Comparison of ENCODE assay signal across 1 cellular context in the genomic region with DNA sequence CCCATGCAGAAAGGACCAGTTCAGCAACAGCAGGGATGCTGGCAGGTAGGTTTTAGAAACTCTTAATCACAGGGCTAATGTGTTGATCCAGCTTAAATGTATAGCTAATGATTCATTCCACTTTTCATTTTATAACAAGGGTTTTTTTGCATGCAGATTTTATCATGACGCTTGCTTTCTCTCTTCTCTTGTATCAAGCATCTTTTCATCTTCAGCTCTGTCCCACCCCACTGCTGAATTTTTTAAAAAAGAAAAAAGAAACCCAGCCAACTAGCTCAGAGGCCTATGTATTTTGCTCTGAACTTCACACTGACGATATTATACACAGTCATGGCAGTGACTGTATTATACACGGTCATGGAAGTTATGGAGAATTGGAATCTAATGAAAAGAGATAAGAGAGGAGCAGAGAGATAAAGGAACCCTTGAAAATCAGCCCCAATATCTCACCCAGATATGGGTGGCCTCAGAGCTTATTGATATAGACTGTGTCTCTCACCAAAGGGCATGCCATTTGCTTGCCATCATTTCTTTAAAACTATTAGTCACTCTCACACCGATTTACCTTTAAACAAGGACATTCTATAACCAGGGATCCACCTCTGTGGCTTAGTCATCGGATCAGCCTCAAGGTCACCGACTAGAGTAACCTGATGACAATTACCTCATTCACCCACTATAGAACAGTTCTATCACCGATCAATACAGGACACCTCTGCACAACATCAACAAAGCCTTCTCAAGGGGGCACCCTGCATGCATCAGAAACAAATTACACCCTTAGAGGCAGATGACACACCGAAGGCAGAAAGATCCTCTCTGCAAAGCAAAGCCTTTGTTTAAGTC.
A peak's percentile ranks its signal among the peaks of the same experiment; 100 is the strongest.
TF ChIP-seq lines count a peak whose summit lies in the region.

No MANE protein-coding gene starts in this region.

TF ChIP-seq in HepG2, 621 proteins besides CTCF, POLR2A, EP300 and RAD21 (continued from another document and continues in another):
- TF ChIP-seq, protein P1, sequence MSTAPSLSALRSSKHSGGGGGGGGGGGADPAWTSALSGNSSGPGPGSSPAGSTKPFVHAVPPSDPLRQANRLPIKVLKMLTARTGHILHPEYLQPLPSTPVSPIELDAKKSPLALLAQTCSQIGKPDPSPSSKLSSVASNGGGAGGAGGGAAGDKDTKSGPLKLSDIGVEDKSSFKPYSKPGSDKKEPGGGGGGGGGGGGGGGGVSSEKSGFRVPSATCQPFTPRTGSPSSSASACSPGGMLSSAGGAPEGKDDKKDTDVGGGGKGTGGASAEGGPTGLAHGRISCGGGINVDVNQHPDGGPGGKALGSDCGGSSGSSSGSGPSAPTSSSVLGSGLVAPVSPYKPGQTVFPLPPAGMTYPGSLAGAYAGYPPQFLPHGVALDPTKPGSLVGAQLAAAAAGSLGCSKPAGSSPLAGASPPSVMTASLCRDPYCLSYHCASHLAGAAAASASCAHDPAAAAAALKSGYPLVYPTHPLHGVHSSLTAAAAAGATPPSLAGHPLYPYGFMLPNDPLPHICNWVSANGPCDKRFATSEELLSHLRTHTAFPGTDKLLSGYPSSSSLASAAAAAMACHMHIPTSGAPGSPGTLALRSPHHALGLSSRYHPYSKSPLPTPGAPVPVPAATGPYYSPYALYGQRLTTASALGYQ (CRISPR knock-in tag; IDR thresholded peaks at IDR 0.05) = peak; percentile 84
- TF ChIP-seq, protein P2, sequence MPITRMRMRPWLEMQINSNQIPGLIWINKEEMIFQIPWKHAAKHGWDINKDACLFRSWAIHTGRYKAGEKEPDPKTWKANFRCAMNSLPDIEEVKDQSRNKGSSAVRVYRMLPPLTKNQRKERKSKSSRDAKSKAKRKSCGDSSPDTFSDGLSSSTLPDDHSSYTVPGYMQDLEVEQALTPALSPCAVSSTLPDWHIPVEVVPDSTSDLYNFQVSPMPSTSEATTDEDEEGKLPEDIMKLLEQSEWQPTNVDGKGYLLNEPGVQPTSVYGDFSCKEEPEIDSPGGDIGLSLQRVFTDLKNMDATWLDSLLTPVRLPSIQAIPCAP (CRISPR knock-in tag; IDR thresholded peaks at IDR 0.05; ENCODE audit: low read depth) = no peak
- peak; percentile 83 for TF ChIP-seq FOXK2 (IDR thresholded peaks at IDR 0.05)
- 0 out of 2 replicates have a peak, but pooled peaks have one; percentile 39 for TF ChIP-seq HNF4A (CRISPR knock-in tag; IDR thresholded peaks at IDR 0.05)
- TF ChIP-seq ZNF543 (CRISPR knock-in tag; IDR thresholded peaks at IDR 0.05) = no peak
- no peak for TF ChIP-seq MED8 (CRISPR knock-in tag; IDR thresholded peaks at IDR 0.05; ENCODE audit: insufficient replicate concordance)
- TF ChIP-seq, protein P3, sequence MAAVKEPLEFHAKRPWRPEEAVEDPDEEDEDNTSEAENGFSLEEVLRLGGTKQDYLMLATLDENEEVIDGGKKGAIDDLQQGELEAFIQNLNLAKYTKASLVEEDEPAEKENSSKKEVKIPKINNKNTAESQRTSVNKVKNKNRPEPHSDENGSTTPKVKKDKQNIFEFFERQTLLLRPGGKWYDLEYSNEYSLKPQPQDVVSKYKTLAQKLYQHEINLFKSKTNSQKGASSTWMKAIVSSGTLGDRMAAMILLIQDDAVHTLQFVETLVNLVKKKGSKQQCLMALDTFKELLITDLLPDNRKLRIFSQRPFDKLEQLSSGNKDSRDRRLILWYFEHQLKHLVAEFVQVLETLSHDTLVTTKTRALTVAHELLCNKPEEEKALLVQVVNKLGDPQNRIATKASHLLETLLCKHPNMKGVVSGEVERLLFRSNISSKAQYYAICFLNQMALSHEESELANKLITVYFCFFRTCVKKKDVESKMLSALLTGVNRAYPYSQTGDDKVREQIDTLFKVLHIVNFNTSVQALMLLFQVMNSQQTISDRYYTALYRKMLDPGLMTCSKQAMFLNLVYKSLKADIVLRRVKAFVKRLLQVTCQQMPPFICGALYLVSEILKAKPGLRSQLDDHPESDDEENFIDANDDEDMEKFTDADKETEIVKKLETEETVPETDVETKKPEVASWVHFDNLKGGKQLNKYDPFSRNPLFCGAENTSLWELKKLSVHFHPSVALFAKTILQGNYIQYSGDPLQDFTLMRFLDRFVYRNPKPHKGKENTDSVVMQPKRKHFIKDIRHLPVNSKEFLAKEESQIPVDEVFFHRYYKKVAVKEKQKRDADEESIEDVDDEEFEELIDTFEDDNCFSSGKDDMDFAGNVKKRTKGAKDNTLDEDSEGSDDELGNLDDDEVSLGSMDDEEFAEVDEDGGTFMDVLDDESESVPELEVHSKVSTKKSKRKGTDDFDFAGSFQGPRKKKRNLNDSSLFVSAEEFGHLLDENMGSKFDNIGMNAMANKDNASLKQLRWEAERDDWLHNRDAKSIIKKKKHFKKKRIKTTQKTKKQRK (IDR thresholded peaks at IDR 0.05; ENCODE audit: low read length) = no peak
- peak; percentile 84 for TF ChIP-seq PITX1 (CRISPR knock-in tag; IDR thresholded peaks at IDR 0.05)
- no peak for TF ChIP-seq HOXA9 (CRISPR knock-in tag; IDR thresholded peaks at IDR 0.05; ENCODE audit: borderline replicate concordance)
- no peak for TF ChIP-seq PAX8 (CRISPR knock-in tag; IDR thresholded peaks at IDR 0.05; ENCODE audit: borderline replicate concordance)
- TF ChIP-seq SP5 (CRISPR knock-in tag; IDR thresholded peaks at IDR 0.05; ENCODE audit: borderline replicate concordance, low read depth) = peak; percentile 37; the same call in 1 of the 2 replicates
- TF ChIP-seq MAFF (IDR thresholded peaks at IDR 0.05; ENCODE audit: low read depth, low read length) = no peak; the same call in 1 of the 2 replicates
- TF ChIP-seq RBM22 (optimal IDR thresholded peaks at IDR 0.05; ENCODE audit: low read length) = peak; percentile 99
- peak; percentile 92 for TF ChIP-seq IRF2 (CRISPR knock-in tag; IDR thresholded peaks at IDR 0.05)
- TF ChIP-seq, protein P4, sequence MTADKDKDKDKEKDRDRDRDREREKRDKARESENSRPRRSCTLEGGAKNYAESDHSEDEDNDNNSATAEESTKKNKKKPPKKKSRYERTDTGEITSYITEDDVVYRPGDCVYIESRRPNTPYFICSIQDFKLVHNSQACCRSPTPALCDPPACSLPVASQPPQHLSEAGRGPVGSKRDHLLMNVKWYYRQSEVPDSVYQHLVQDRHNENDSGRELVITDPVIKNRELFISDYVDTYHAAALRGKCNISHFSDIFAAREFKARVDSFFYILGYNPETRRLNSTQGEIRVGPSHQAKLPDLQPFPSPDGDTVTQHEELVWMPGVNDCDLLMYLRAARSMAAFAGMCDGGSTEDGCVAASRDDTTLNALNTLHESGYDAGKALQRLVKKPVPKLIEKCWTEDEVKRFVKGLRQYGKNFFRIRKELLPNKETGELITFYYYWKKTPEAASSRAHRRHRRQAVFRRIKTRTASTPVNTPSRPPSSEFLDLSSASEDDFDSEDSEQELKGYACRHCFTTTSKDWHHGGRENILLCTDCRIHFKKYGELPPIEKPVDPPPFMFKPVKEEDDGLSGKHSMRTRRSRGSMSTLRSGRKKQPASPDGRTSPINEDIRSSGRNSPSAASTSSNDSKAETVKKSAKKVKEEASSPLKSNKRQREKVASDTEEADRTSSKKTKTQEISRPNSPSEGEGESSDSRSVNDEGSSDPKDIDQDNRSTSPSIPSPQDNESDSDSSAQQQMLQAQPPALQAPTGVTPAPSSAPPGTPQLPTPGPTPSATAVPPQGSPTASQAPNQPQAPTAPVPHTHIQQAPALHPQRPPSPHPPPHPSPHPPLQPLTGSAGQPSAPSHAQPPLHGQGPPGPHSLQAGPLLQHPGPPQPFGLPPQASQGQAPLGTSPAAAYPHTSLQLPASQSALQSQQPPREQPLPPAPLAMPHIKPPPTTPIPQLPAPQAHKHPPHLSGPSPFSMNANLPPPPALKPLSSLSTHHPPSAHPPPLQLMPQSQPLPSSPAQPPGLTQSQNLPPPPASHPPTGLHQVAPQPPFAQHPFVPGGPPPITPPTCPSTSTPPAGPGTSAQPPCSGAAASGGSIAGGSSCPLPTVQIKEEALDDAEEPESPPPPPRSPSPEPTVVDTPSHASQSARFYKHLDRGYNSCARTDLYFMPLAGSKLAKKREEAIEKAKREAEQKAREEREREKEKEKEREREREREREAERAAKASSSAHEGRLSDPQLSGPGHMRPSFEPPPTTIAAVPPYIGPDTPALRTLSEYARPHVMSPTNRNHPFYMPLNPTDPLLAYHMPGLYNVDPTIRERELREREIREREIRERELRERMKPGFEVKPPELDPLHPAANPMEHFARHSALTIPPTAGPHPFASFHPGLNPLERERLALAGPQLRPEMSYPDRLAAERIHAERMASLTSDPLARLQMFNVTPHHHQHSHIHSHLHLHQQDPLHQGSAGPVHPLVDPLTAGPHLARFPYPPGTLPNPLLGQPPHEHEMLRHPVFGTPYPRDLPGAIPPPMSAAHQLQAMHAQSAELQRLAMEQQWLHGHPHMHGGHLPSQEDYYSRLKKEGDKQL (CRISPR knock-in tag; IDR thresholded peaks at IDR 0.05; ENCODE audit: low read depth) = peak; percentile 80
- TF ChIP-seq, protein P5, sequence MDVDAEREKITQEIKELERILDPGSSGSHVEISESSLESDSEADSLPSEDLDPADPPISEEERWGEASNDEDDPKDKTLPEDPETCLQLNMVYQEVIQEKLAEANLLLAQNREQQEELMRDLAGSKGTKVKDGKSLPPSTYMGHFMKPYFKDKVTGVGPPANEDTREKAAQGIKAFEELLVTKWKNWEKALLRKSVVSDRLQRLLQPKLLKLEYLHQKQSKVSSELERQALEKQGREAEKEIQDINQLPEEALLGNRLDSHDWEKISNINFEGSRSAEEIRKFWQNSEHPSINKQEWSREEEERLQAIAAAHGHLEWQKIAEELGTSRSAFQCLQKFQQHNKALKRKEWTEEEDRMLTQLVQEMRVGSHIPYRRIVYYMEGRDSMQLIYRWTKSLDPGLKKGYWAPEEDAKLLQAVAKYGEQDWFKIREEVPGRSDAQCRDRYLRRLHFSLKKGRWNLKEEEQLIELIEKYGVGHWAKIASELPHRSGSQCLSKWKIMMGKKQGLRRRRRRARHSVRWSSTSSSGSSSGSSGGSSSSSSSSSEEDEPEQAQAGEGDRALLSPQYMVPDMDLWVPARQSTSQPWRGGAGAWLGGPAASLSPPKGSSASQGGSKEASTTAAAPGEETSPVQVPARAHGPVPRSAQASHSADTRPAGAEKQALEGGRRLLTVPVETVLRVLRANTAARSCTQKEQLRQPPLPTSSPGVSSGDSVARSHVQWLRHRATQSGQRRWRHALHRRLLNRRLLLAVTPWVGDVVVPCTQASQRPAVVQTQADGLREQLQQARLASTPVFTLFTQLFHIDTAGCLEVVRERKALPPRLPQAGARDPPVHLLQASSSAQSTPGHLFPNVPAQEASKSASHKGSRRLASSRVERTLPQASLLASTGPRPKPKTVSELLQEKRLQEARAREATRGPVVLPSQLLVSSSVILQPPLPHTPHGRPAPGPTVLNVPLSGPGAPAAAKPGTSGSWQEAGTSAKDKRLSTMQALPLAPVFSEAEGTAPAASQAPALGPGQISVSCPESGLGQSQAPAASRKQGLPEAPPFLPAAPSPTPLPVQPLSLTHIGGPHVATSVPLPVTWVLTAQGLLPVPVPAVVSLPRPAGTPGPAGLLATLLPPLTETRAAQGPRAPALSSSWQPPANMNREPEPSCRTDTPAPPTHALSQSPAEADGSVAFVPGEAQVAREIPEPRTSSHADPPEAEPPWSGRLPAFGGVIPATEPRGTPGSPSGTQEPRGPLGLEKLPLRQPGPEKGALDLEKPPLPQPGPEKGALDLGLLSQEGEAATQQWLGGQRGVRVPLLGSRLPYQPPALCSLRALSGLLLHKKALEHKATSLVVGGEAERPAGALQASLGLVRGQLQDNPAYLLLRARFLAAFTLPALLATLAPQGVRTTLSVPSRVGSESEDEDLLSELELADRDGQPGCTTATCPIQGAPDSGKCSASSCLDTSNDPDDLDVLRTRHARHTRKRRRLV (CRISPR knock-in tag; IDR thresholded peaks at IDR 0.05) = peak; percentile 52; the same call in 1 of the 2 replicates
- no peak for TF ChIP-seq ZNF484 (CRISPR knock-in tag; IDR thresholded peaks at IDR 0.05; ENCODE audit: borderline replicate concordance, low read depth)
- TF ChIP-seq MAFG (CRISPR knock-in tag; IDR thresholded peaks at IDR 0.05) = no peak
- TF ChIP-seq SUZ12 (IDR thresholded peaks at IDR 0.05; ENCODE audit: low read depth, low read length) = no peak
- no peak for TF ChIP-seq ZNF781 (CRISPR knock-in tag; IDR thresholded peaks at IDR 0.05; ENCODE audit: borderline replicate concordance, not compliant biosample characterization)
- TF ChIP-seq FOSL1 (CRISPR knock-in tag; IDR thresholded peaks at IDR 0.05; ENCODE audit: borderline replicate concordance) = peak; percentile 84; the same call in 1 of the 2 replicates
- TF ChIP-seq ZNF430 (CRISPR knock-in tag; IDR thresholded peaks at IDR 0.05) = no peak
- TF ChIP-seq SMAD1 (CRISPR knock-in tag; IDR thresholded peaks at IDR 0.05; ENCODE audit: borderline replicate concordance, low read depth) = no peak
- TF ChIP-seq, protein P6, sequence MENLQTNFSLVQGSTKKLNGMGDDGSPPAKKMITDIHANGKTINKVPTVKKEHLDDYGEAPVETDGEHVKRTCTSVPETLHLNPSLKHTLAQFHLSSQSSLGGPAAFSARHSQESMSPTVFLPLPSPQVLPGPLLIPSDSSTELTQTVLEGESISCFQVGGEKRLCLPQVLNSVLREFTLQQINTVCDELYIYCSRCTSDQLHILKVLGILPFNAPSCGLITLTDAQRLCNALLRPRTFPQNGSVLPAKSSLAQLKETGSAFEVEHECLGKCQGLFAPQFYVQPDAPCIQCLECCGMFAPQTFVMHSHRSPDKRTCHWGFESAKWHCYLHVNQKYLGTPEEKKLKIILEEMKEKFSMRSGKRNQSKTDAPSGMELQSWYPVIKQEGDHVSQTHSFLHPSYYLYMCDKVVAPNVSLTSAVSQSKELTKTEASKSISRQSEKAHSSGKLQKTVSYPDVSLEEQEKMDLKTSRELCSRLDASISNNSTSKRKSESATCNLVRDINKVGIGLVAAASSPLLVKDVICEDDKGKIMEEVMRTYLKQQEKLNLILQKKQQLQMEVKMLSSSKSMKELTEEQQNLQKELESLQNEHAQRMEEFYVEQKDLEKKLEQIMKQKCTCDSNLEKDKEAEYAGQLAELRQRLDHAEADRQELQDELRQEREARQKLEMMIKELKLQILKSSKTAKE (CRISPR knock-in tag; IDR thresholded peaks at IDR 0.05; ENCODE audit: borderline replicate concordance) = no peak
- no peak for TF ChIP-seq TCF12 (IDR thresholded peaks at IDR 0.05)
- peak; percentile 41; the same call in 1 of the 2 replicates for TF ChIP-seq TCF12 (CRISPR knock-in tag; IDR thresholded peaks at IDR 0.05)
- TF ChIP-seq, protein P7, sequence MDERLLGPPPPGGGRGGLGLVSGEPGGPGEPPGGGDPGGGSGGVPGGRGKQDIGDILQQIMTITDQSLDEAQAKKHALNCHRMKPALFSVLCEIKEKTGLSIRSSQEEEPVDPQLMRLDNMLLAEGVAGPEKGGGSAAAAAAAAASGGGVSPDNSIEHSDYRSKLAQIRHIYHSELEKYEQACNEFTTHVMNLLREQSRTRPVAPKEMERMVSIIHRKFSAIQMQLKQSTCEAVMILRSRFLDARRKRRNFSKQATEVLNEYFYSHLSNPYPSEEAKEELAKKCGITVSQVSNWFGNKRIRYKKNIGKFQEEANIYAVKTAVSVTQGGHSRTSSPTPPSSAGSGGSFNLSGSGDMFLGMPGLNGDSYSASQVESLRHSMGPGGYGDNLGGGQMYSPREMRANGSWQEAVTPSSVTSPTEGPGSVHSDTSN (CRISPR knock-in tag; IDR thresholded peaks at IDR 0.05) = no peak
- 0 out of 2 replicates have a peak, but pooled peaks have one; percentile 13 for TF ChIP-seq SMARCC2 (IDR thresholded peaks at IDR 0.05)
- TF ChIP-seq, protein P8, sequence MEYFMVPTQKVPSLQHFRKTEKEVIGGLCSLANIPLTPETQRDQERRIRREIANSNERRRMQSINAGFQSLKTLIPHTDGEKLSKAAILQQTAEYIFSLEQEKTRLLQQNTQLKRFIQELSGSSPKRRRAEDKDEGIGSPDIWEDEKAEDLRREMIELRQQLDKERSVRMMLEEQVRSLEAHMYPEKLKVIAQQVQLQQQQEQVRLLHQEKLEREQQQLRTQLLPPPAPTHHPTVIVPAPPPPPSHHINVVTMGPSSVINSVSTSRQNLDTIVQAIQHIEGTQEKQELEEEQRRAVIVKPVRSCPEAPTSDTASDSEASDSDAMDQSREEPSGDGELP (IDR thresholded peaks at IDR 0.05; ENCODE audit: borderline replicate concordance, low read depth) = peak; percentile 32; the same call in 1 of the 2 replicates
